1 cellular context compared by ENCODE assay signal in the genomic region with DNA sequence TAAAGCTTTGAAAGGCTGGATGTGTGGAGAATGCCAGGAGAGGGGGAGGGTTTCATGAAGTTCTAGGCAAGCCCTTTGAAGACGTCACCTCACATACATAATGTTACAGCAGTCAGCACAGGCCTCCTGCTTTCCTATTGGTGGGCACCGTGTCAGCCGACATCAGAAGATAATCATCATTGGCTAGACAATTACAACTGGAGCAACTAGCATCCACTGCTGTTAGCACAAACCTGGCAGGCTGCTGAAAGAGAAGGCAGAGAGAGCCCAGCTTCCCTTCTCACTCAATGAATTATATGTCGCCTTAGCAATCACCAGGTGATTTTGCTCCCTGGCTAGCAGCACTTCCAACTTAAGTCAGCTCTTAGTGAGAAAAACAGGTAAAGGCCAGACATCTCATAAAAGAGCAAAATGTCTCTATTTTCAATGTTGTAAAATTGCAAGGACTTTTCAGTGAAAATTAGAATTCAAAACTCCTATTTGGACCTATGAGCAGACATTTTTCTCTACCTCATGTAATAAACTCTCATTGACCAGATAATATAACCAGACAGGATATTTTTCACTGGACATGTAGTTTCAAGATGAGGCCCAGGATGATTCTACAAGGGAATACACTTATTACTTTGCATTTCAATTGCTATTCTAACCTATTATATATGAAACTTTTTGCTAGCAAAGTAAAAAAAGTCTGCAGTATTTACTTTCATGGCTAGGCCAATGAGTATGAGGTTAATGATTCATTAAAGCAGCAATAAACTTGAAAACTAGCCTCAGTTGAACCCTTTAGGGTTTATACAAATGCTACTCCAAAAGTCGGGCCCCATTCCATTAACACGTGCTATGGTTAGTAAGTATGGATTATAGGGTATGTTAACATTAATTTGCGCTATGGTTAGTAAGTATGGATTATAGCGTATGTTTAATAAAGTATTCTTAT.
A peak's percentile ranks its signal among the peaks of the same experiment; 100 is the strongest.
TF ChIP-seq lines count a peak whose summit lies in the region.

No MANE protein-coding gene starts in this region.

TF ChIP-seq in K562, 482 proteins besides CTCF, POLR2A, EP300 and RAD21 (continued from another document and continues in another):
- TF ChIP-seq, protein P1, sequence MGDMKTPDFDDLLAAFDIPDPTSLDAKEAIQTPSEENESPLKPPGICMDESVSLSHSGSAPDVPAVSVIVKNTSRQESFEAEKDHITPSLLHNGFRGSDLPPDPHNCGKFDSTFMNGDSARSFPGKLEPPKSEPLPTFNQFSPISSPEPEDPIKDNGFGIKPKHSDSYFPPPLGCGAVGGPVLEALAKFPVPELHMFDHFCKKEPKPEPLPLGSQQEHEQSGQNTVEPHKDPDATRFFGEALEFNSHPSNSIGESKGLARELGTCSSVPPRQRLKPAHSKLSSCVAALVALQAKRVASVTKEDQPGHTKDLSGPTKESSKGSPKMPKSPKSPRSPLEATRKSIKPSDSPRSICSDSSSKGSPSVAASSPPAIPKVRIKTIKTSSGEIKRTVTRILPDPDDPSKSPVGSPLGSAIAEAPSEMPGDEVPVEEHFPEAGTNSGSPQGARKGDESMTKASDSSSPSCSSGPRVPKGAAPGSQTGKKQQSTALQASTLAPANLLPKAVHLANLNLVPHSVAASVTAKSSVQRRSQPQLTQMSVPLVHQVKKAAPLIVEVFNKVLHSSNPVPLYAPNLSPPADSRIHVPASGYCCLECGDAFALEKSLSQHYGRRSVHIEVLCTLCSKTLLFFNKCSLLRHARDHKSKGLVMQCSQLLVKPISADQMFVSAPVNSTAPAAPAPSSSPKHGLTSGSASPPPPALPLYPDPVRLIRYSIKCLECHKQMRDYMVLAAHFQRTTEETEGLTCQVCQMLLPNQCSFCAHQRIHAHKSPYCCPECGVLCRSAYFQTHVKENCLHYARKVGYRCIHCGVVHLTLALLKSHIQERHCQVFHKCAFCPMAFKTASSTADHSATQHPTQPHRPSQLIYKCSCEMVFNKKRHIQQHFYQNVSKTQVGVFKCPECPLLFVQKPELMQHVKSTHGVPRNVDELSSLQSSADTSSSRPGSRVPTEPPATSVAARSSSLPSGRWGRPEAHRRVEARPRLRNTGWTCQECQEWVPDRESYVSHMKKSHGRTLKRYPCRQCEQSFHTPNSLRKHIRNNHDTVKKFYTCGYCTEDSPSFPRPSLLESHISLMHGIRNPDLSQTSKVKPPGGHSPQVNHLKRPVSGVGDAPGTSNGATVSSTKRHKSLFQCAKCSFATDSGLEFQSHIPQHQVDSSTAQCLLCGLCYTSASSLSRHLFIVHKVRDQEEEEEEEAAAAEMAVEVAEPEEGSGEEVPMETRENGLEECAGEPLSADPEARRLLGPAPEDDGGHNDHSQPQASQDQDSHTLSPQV (IDR thresholded peaks at IDR 0.05) = peak; percentile 48
- TF ChIP-seq KLF13 (tag; IDR thresholded peaks at IDR 0.05; ENCODE audit: borderline replicate concordance, low read depth) (no peak), ZNF347 (CRISPR knock-in tag; IDR thresholded peaks at IDR 0.05; ENCODE audit: low read depth) (no peak), CREM (IDR thresholded peaks at IDR 0.05; ENCODE audit: low read depth) (peak; percentile 84), NR2C2 (CRISPR knock-in tag; IDR thresholded peaks at IDR 0.05) (no peak), NR2C2 (tag; IDR thresholded peaks at IDR 0.05) (0 out of 2 replicates have a peak, but pooled peaks have one; percentile 9), ZNF23 (CRISPR knock-in tag; IDR thresholded peaks at IDR 0.05) (no peak), TBL1XR1 (IDR thresholded peaks at IDR 0.05; ENCODE audit: low read length in 2 of 2) (peak in 1 of 2 experiments; percentile 60; a peak in 2 of 4 replicates), KDM5B (IDR thresholded peaks at IDR 0.05; ENCODE audit: insufficient replicate concordance, low read depth, low read length) (peak; percentile 93), GTF2F1 (IDR thresholded peaks at IDR 0.05; ENCODE audit: low read depth, low read length) (peak; percentile 87; the same call in 1 of the 2 replicates), ZNF212 (CRISPR knock-in tag; IDR thresholded peaks at IDR 0.05) (no peak), ILK (tag; IDR thresholded peaks at IDR 0.05; ENCODE audit: borderline replicate concordance, low read depth) (no peak), FOXK2 (conservative IDR thresholded peaks at IDR 0.05 in 1 of 2, IDR thresholded peaks at IDR 0.05 in 1 of 2; ENCODE audit: low read depth in 2 of 2) (peak in 1 of 2 experiments; percentile 32; a peak in 2 of 4 replicates), DPF2 (IDR thresholded peaks at IDR 0.05) (no peak), KDM2B (CRISPR knock-in tag; IDR thresholded peaks at IDR 0.05) (no peak), JUND (IDR thresholded peaks at IDR 0.05; ENCODE audit: borderline replicate concordance, low read depth, low read length) (peak; percentile 71), JUND (tag; IDR thresholded peaks at IDR 0.05; ENCODE audit: borderline replicate concordance, low read depth, low read length) (peak; percentile 57; the same call in 1 of the 3 replicates), SUPT5H (IDR thresholded peaks at IDR 0.05) (peak; percentile 96), TSC22D4 (tag; IDR thresholded peaks at IDR 0.05) (no peak), BRD9 (IDR thresholded peaks at IDR 0.05; ENCODE audit: low read depth, partially characterized antibody) (peak; percentile 26), ZNF253 (CRISPR knock-in tag; conservative IDR thresholded peaks at IDR 0.05) (no peak), ATF7 (IDR thresholded peaks at IDR 0.05) (peak; percentile 96), NFXL1 (CRISPR knock-in tag; IDR thresholded peaks at IDR 0.05) (no peak), MEIS2 (IDR thresholded peaks at IDR 0.05; ENCODE audit: partially characterized antibody) (peak; percentile 74), ZNF766 (CRISPR knock-in tag; conservative IDR thresholded peaks at IDR 0.05) (no peak), RB1 (IDR thresholded peaks at IDR 0.05; ENCODE audit: low read depth) (no peak), TAL1 (IDR thresholded peaks at IDR 0.05) (no peak)
- TF ChIP-seq, protein P2, sequence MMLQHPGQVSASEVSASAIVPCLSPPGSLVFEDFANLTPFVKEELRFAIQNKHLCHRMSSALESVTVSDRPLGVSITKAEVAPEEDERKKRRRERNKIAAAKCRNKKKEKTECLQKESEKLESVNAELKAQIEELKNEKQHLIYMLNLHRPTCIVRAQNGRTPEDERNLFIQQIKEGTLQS (IDR thresholded peaks at IDR 0.05) = peak; percentile 60; the same call in 1 of the 2 replicates
- TF ChIP-seq, protein P2 (CRISPR knock-in tag; conservative IDR thresholded peaks at IDR 0.05) = no peak
- TF ChIP-seq, protein P3, sequence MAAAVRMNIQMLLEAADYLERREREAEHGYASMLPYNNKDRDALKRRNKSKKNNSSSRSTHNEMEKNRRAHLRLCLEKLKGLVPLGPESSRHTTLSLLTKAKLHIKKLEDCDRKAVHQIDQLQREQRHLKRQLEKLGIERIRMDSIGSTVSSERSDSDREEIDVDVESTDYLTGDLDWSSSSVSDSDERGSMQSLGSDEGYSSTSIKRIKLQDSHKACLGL (CRISPR knock-in tag; IDR thresholded peaks at IDR 0.05; ENCODE audit: borderline replicate concordance, poor library complexity, severe bottlenecking) = no peak
- TF ChIP-seq, protein P4, sequence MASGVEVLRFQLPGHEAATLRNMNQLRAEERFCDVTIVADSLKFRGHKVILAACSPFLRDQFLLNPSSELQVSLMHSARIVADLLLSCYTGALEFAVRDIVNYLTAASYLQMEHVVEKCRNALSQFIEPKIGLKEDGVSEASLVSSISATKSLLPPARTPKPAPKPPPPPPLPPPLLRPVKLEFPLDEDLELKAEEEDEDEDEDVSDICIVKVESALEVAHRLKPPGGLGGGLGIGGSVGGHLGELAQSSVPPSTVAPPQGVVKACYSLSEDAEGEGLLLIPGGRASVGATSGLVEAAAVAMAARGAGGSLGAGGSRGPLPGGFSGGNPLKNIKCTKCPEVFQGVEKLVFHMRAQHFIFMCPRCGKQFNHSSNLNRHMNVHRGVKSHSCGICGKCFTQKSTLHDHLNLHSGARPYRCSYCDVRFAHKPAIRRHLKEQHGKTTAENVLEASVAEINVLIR (CRISPR knock-in tag; IDR thresholded peaks at IDR 0.05) = 0 out of 2 replicates have a peak, but pooled peaks have one; percentile 34
- TF ChIP-seq, protein P5, sequence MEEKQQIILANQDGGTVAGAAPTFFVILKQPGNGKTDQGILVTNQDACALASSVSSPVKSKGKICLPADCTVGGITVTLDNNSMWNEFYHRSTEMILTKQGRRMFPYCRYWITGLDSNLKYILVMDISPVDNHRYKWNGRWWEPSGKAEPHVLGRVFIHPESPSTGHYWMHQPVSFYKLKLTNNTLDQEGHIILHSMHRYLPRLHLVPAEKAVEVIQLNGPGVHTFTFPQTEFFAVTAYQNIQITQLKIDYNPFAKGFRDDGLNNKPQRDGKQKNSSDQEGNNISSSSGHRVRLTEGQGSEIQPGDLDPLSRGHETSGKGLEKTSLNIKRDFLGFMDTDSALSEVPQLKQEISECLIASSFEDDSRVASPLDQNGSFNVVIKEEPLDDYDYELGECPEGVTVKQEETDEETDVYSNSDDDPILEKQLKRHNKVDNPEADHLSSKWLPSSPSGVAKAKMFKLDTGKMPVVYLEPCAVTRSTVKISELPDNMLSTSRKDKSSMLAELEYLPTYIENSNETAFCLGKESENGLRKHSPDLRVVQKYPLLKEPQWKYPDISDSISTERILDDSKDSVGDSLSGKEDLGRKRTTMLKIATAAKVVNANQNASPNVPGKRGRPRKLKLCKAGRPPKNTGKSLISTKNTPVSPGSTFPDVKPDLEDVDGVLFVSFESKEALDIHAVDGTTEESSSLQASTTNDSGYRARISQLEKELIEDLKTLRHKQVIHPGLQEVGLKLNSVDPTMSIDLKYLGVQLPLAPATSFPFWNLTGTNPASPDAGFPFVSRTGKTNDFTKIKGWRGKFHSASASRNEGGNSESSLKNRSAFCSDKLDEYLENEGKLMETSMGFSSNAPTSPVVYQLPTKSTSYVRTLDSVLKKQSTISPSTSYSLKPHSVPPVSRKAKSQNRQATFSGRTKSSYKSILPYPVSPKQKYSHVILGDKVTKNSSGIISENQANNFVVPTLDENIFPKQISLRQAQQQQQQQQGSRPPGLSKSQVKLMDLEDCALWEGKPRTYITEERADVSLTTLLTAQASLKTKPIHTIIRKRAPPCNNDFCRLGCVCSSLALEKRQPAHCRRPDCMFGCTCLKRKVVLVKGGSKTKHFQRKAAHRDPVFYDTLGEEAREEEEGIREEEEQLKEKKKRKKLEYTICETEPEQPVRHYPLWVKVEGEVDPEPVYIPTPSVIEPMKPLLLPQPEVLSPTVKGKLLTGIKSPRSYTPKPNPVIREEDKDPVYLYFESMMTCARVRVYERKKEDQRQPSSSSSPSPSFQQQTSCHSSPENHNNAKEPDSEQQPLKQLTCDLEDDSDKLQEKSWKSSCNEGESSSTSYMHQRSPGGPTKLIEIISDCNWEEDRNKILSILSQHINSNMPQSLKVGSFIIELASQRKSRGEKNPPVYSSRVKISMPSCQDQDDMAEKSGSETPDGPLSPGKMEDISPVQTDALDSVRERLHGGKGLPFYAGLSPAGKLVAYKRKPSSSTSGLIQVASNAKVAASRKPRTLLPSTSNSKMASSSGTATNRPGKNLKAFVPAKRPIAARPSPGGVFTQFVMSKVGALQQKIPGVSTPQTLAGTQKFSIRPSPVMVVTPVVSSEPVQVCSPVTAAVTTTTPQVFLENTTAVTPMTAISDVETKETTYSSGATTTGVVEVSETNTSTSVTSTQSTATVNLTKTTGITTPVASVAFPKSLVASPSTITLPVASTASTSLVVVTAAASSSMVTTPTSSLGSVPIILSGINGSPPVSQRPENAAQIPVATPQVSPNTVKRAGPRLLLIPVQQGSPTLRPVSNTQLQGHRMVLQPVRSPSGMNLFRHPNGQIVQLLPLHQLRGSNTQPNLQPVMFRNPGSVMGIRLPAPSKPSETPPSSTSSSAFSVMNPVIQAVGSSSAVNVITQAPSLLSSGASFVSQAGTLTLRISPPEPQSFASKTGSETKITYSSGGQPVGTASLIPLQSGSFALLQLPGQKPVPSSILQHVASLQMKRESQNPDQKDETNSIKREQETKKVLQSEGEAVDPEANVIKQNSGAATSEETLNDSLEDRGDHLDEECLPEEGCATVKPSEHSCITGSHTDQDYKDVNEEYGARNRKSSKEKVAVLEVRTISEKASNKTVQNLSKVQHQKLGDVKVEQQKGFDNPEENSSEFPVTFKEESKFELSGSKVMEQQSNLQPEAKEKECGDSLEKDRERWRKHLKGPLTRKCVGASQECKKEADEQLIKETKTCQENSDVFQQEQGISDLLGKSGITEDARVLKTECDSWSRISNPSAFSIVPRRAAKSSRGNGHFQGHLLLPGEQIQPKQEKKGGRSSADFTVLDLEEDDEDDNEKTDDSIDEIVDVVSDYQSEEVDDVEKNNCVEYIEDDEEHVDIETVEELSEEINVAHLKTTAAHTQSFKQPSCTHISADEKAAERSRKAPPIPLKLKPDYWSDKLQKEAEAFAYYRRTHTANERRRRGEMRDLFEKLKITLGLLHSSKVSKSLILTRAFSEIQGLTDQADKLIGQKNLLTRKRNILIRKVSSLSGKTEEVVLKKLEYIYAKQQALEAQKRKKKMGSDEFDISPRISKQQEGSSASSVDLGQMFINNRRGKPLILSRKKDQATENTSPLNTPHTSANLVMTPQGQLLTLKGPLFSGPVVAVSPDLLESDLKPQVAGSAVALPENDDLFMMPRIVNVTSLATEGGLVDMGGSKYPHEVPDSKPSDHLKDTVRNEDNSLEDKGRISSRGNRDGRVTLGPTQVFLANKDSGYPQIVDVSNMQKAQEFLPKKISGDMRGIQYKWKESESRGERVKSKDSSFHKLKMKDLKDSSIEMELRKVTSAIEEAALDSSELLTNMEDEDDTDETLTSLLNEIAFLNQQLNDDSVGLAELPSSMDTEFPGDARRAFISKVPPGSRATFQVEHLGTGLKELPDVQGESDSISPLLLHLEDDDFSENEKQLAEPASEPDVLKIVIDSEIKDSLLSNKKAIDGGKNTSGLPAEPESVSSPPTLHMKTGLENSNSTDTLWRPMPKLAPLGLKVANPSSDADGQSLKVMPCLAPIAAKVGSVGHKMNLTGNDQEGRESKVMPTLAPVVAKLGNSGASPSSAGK (IDR thresholded peaks at IDR 0.05) = peak; percentile 35; the same call in 1 of the 2 replicates
- TF ChIP-seq, protein P6, sequence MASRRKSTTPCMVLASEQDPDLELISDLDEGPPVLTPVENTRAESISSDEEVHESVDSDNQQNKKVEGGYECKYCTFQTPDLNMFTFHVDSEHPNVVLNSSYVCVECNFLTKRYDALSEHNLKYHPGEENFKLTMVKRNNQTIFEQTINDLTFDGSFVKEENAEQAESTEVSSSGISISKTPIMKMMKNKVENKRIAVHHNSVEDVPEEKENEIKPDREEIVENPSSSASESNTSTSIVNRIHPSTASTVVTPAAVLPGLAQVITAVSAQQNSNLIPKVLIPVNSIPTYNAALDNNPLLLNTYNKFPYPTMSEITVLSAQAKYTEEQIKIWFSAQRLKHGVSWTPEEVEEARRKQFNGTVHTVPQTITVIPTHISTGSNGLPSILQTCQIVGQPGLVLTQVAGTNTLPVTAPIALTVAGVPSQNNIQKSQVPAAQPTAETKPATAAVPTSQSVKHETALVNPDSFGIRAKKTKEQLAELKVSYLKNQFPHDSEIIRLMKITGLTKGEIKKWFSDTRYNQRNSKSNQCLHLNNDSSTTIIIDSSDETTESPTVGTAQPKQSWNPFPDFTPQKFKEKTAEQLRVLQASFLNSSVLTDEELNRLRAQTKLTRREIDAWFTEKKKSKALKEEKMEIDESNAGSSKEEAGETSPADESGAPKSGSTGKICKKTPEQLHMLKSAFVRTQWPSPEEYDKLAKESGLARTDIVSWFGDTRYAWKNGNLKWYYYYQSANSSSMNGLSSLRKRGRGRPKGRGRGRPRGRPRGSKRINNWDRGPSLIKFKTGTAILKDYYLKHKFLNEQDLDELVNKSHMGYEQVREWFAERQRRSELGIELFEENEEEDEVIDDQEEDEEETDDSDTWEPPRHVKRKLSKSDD (conservative IDR thresholded peaks at IDR 0.05; ENCODE audit: low read length) = no peak
